Comparison of ENCODE assay signal across 14 cellular contexts in the genomic region with DNA sequence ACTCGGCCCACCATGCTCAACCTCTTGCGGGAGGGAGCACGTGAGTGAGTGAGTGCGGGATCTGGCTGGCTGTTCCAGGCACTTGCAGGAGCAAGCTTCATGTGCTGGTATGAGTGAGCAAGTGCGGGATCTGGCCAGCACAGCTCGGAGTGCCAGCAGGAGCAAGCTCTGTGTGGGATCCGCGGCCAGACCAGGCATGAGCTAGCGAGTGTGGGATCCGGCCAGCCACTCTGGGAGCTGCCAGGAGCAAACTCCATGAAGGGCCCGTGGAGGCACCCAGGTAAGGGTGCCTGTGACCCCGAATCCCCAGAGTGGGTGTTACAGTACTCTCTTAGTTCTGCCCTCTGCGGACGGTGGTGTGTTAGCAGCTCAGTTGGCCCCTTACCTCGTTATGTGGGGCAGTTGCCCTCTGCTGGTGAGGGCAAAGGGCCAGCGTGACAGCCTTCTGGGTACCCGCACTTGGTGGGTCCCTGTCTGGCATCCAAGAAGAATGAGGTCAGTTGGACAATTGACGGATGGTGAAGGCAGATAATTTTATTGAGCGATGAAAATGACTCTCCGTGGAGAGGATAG.
"Had no signal": no experiment of that assay in that cellular context is flagged by ENCODE, and none has a peak within 500 bp of the region (broad histone marks: within the 10 kb centered on the region; RNA-seq: fewer than 3 reads in every experiment).

No MANE protein-coding gene starts in this region.

- H3K27me3 Mint-ChIP-seq: activated naive CD8-positive, alpha-beta T cell treated with anti-CD3 and anti-CD28 coated beads, Interleukin-2, amount 10 ng/mL, durations not matched to agents 7 days and 5 days; stimulated activated memory B cell treated with anti-CD40 and anti-IgM and Interleukin-4, amounts not matched to agents 10 μg/mL and 1 μg/mL and 100 μg/mL, for 72 hours; T-helper 17 cell had no signal

- H3K27ac Mint-ChIP-seq: activated naive CD8-positive, alpha-beta T cell treated with anti-CD3 and anti-CD28 coated beads, Interleukin-2, amount 10 ng/mL, durations not matched to agents 7 days and 5 days; stimulated activated memory B cell treated with anti-CD40 and anti-IgM and Interleukin-4, amounts not matched to agents 10 μg/mL and 1 μg/mL and 100 μg/mL, for 72 hours; T-helper 17 cell had no signal

- H3K4me3 ChIP-seq: dorsolateral prefrontal cortex, gastroesophageal sphincter, heart right ventricle, pancreas, tibial artery had no signal

- H3K27me3 ChIP-seq: dorsolateral prefrontal cortex, gastroesophageal sphincter, heart right ventricle, pancreas, tibial artery had no signal

- DNase-seq: activated CD4-positive, alpha-beta T cell treated with anti-CD3 and anti-CD28 coated beads, Interleukin-2, amount 50 U/mL, for 1 hour; activated CD4-positive, CD25-positive, alpha-beta regulatory T cell; activated CD8-positive, alpha-beta memory T cell treated with anti-CD3 and anti-CD28 coated beads for 24 hours; activated naive CD8-positive, alpha-beta T cell treated with anti-CD3 and anti-CD28 coated beads, Interleukin-2, amount 10 ng/mL, durations not matched to agents 7 days and 5 days; heart right ventricle; mammary epithelial cell; stimulated activated CD4-positive, alpha-beta T cell treated with anti-CD3 and anti-CD28 coated beads, Interleukin-2, amount 100 ng/mL, for 48 hours; T-helper 17 cell; tibial artery had no signal

- H3K9me3 ChIP-seq: gastroesophageal sphincter, heart right ventricle, pancreas, tibial artery had no signal

- H3K4me1 Mint-ChIP-seq: T-helper 17 cell had no signal

- H3K9me3 Mint-ChIP-seq: activated naive CD8-positive, alpha-beta T cell treated with anti-CD3 and anti-CD28 coated beads, Interleukin-2, amount 10 ng/mL, durations not matched to agents 7 days and 5 days; stimulated activated memory B cell treated with anti-CD40 and anti-IgM and Interleukin-4, amounts not matched to agents 10 μg/mL and 1 μg/mL and 100 μg/mL, for 72 hours had no signal

- H3K4me3 Mint-ChIP-seq: activated naive CD8-positive, alpha-beta T cell treated with anti-CD3 and anti-CD28 coated beads, Interleukin-2, amount 10 ng/mL, durations not matched to agents 7 days and 5 days; stimulated activated memory B cell treated with anti-CD40 and anti-IgM and Interleukin-4, amounts not matched to agents 10 μg/mL and 1 μg/mL and 100 μg/mL, for 72 hours; T-helper 17 cell had no signal

- H3K36me3 ChIP-seq: gastroesophageal sphincter, heart right ventricle, pancreas, tibial artery had no signal

- H3K27ac ChIP-seq: dorsolateral prefrontal cortex, gastroesophageal sphincter, heart right ventricle, pancreas, tibial artery had no signal

- ATAC-seq: gastroesophageal sphincter; heart right ventricle; left lobe of liver; pancreas; stimulated activated memory B cell treated with anti-CD40 and anti-IgM and Interleukin-4, amounts not matched to agents 10 μg/mL and 1 μg/mL and 100 μg/mL, for 72 hours; T-helper 17 cell had no signal

- H3K4me1 ChIP-seq: gastroesophageal sphincter, tibial artery had no signal
